In genomic region chr6:145815875-145816274, GRCh38 we compare ENCODE assay signal across 8 cellular contexts.
DNase-seq lines count a peak whose midpoint lies in the region; ATAC-seq and TF ChIP-seq lines count a peak whose summit lies in the region.

No MANE protein-coding gene starts in this region.

- no peak overlapping the region for H3K27ac Mint-ChIP-seq in activated naive CD4-positive, alpha-beta T cell treated with anti-CD3 and anti-CD28 coated beads, Interleukin-2, amount 50 U/mL, for 24 hours

- peak; percentile 11 for ATAC-seq in stimulated activated naive CD8-positive, alpha-beta T cell treated with anti-CD3 and anti-CD28 coated beads, Interleukin-15, Interleukin-2, amounts not matched to agents 100 U/mL and 50 U/mL, for 24 hours
- ATAC-seq in HG02759 (IDR thresholded peaks at IDR 0.05; ENCODE audit: unreplicated experiment) (no peak), GM18861 (IDR thresholded peaks at IDR 0.05; ENCODE audit: unreplicated experiment) (no peak)

- no peaks in the 10 kb centered on the region for H3K27me3 ChIP-seq in iPS-18a (ENCODE audit: control insufficient read depth, insufficient read depth, low read length)

- no peaks in the 10 kb centered on the region for H3K36me3 ChIP-seq in iPS-18a (ENCODE audit: control insufficient read depth, low read depth, low read length)

- H3K27me3 Mint-ChIP-seq in activated naive CD4-positive, alpha-beta T cell treated with anti-CD3 and anti-CD28 coated beads, Interleukin-2, amount 50 U/mL, for 24 hours, result no peaks in the 10 kb centered on the region

- no peak for DNase-seq in activated naive CD4-positive, alpha-beta T cell (lab: John Stamatoyannopoulos, UW)
- peak; percentile 18 for DNase-seq in stimulated activated naive CD8-positive, alpha-beta T cell treated with anti-CD3 and anti-CD28 coated beads, Interleukin-15, Interleukin-2, amounts not matched to agents 100 U/mL and 50 U/mL, for 24 hours
- DNase-seq in NCI-H524 (lab: John Stamatoyannopoulos, UW), result no peak

- H3K36me3 Mint-ChIP-seq in activated naive CD4-positive, alpha-beta T cell treated with anti-CD3 and anti-CD28 coated beads, Interleukin-2, amount 50 U/mL, for 24 hours, result peaks cover 1% of the 10 kb centered on the region

- no peaks in the 10 kb centered on the region for H3K9me3 ChIP-seq in iPS-18a (ENCODE audit: control insufficient read depth, low read depth, low read length)

- H3K4me1 Mint-ChIP-seq in activated naive CD4-positive, alpha-beta T cell treated with anti-CD3 and anti-CD28 coated beads, Interleukin-2, amount 50 U/mL, for 24 hours, result peaks cover 63% of the 10 kb centered on the region

- peak overlapping the region; percentile 91 for H3K4me3 ChIP-seq in WI38 (ENCODE audit: low read depth, low read length)
- H3K4me3 ChIP-seq in iPS-18a (ENCODE audit: low read length), result peak overlapping the region; percentile 100

- H3K9me3 Mint-ChIP-seq in activated naive CD4-positive, alpha-beta T cell treated with anti-CD3 and anti-CD28 coated beads, Interleukin-2, amount 50 U/mL, for 24 hours, result no peaks in the 10 kb centered on the region

- H3K4me3 Mint-ChIP-seq in activated naive CD4-positive, alpha-beta T cell treated with anti-CD3 and anti-CD28 coated beads, Interleukin-2, amount 50 U/mL, for 24 hours, result peak overlapping the region; percentile 92

- H3K27ac ChIP-seq in iPS-18a (ENCODE audit: low read length), result no peak overlapping the region

- no peak for TF ChIP-seq CTCF in WI38 (IDR thresholded peaks at IDR 0.05; ENCODE audit: low read depth, low read length)

- H3K4me1 ChIP-seq in iPS-18a (ENCODE audit: control insufficient read depth, low read depth, low read length), result peaks cover 26% of the 10 kb centered on the region

- peak overlapping the region; percentile 97 for H3K9ac ChIP-seq in iPS-18a (ENCODE audit: low read length)
